23 cellular contexts compared by ENCODE assay signal in genomic region chrX:153365670-153366069, GRCh38. TPM values are rescaled to one million over a fixed set of nuclear protein-coding genes. Genes with fewer than 3 reads are reported as not detected.
A peak's percentile ranks its signal among the peaks of the same experiment; 100 is the strongest.
DNase-seq lines count a peak whose midpoint lies in the region; ATAC-seq, FAIRE-seq and TF ChIP-seq lines count a peak whose summit lies in the region.
"Had no signal": no experiment of that assay in that cellular context is flagged by ENCODE, and none has a peak within 500 bp of the region (broad histone marks: within the 10 kb centered on the region; RNA-seq: fewer than 3 reads in every experiment).

No MANE protein-coding gene starts in this region.

- FAIRE-seq in GM19239 (lab: Jason Lieb, UNC), result peak; percentile 11
- FAIRE-seq: HepG2 had no signal

- H3K9me3 Mint-ChIP-seq in activated CD8-positive, alpha-beta memory T cell treated with anti-CD3 and anti-CD28 coated beads, Interleukin-2, amount 10 ng/mL, durations not matched to agents 7 days and 5 days (ENCODE audit: low read depth), result no peaks in the 10 kb centered on the region
- H3K9me3 Mint-ChIP-seq in stimulated activated effector memory CD8-positive, alpha-beta T cell treated with anti-CD3 and anti-CD28 coated beads, Interleukin-12 subunit alpha, Interleukin-12 subunit beta, amount 100 ng/mL, for 72 hours, result no peaks in the 10 kb centered on the region
- H3K9me3 Mint-ChIP-seq in GM23338, result no peaks in the 10 kb centered on the region
- H3K9me3 Mint-ChIP-seq: CD4-positive, alpha-beta T cell; T-helper 1 cell treated with Interleukin-12 subunit alpha and Interleukin-12 subunit beta and Interleukin-4 antibody, amounts not matched to agents 30 μg/mL and 1 μg/mL, for 36 hours had no signal

- no peaks in the 10 kb centered on the region for H3K9me2 ChIP-seq in GM23338 (ENCODE audit: insufficient read depth)

- no peak overlapping the region for H3K4me3 Mint-ChIP-seq in activated CD8-positive, alpha-beta memory T cell treated with anti-CD3 and anti-CD28 coated beads, Interleukin-2, amount 10 ng/mL, durations not matched to agents 7 days and 5 days
- no peak overlapping the region for H3K4me3 Mint-ChIP-seq in stimulated activated effector memory CD8-positive, alpha-beta T cell treated with anti-CD3 and anti-CD28 coated beads, Interleukin-12 subunit alpha, Interleukin-12 subunit beta, amount 100 ng/mL, for 72 hours
- H3K4me3 Mint-ChIP-seq in GM23338, result no peak overlapping the region
- H3K4me3 Mint-ChIP-seq: CD4-positive, alpha-beta T cell; H9; T-helper 1 cell treated with Interleukin-12 subunit alpha and Interleukin-12 subunit beta and Interleukin-4 antibody, amounts not matched to agents 30 μg/mL and 1 μg/mL, for 36 hours had no signal

- H3K36me3 Mint-ChIP-seq in activated CD8-positive, alpha-beta memory T cell treated with anti-CD3 and anti-CD28 coated beads, Interleukin-2, amount 10 ng/mL, durations not matched to agents 7 days and 5 days, result peaks cover 4% of the 10 kb centered on the region
- no peaks in the 10 kb centered on the region for H3K36me3 Mint-ChIP-seq in stimulated activated effector memory CD8-positive, alpha-beta T cell treated with anti-CD3 and anti-CD28 coated beads, Interleukin-12 subunit alpha, Interleukin-12 subunit beta, amount 100 ng/mL, for 72 hours
- no peaks in the 10 kb centered on the region for H3K36me3 Mint-ChIP-seq in GM23338 (ENCODE audit: low read depth)

- CTCF ChIA-PET in activated CD8-positive, alpha-beta memory T cell treated with anti-CD3 and anti-CD28 coated beads, Interleukin-2, amount 10 ng/mL, durations not matched to agents 7 days and 5 days (lab: Charles Lee), result no interaction called here

- H3K27me3 Mint-ChIP-seq in activated CD8-positive, alpha-beta memory T cell treated with anti-CD3 and anti-CD28 coated beads, Interleukin-2, amount 10 ng/mL, durations not matched to agents 7 days and 5 days, result peaks cover 3% of the 10 kb centered on the region
- H3K27me3 Mint-ChIP-seq in GM23338 (ENCODE audit: insufficient read depth, low read depth, poor library complexity), result no peaks in the 10 kb centered on the region
- H3K27me3 Mint-ChIP-seq: CD4-positive, alpha-beta T cell had no signal

- H3K79me2 ChIP-seq in GM23338 (replicated peaks; ENCODE audit: insufficient read depth), result no peaks in the 10 kb centered on the region

- no peak overlapping the region for H3K4me3 ChIP-seq in GM23338
- H3K4me3 ChIP-seq: Peyer's patch, SJSA1 had no signal

- H3K4me2 ChIP-seq in GM23338, result no peak overlapping the region

- H3K27ac ChIP-seq in GM23338 (ENCODE audit: low read depth), result no peak overlapping the region
- H3K27ac ChIP-seq: Peyer's patch, SJSA1 had no signal

- peaks cover 10% of the 10 kb centered on the region for H3K4me1 Mint-ChIP-seq in activated CD8-positive, alpha-beta memory T cell treated with anti-CD3 and anti-CD28 coated beads, Interleukin-2, amount 10 ng/mL, durations not matched to agents 7 days and 5 days
- peaks cover 4% of the 10 kb centered on the region for H3K4me1 Mint-ChIP-seq in stimulated activated effector memory CD8-positive, alpha-beta T cell treated with anti-CD3 and anti-CD28 coated beads, Interleukin-12 subunit alpha, Interleukin-12 subunit beta, amount 100 ng/mL, for 72 hours
- no peaks in the 10 kb centered on the region for H3K4me1 Mint-ChIP-seq in GM23338
- H3K4me1 Mint-ChIP-seq: H9 had no signal

- TF ChIP-seq CTCF in GM23338 (conservative IDR thresholded peaks at IDR 0.05; ENCODE audit: low read depth in 2 of 2), result no peak

- H3K27ac Mint-ChIP-seq in activated CD8-positive, alpha-beta memory T cell treated with anti-CD3 and anti-CD28 coated beads, Interleukin-2, amount 10 ng/mL, durations not matched to agents 7 days and 5 days, result no peak overlapping the region
- no peak overlapping the region for H3K27ac Mint-ChIP-seq in stimulated activated effector memory CD8-positive, alpha-beta T cell treated with anti-CD3 and anti-CD28 coated beads, Interleukin-12 subunit alpha, Interleukin-12 subunit beta, amount 100 ng/mL, for 72 hours
- H3K27ac Mint-ChIP-seq in GM23338, result no peak overlapping the region
- H3K27ac Mint-ChIP-seq: CD4-positive, alpha-beta T cell; H9; T-helper 1 cell treated with Interleukin-12 subunit alpha and Interleukin-12 subunit beta and Interleukin-4 antibody, amounts not matched to agents 30 μg/mL and 1 μg/mL, for 36 hours had no signal

- H2AFZ ChIP-seq in GM23338, result no peak overlapping the region

- H3K27me3 ChIP-seq in GM23338 (ENCODE audit: insufficient read depth), result no peaks in the 10 kb centered on the region
- H3K27me3 ChIP-seq: Peyer's patch, SJSA1 had no signal

- no peak for DNase-seq in activated CD8-positive, alpha-beta memory T cell treated with anti-CD3 and anti-CD28 coated beads, Interleukin-2, amount 10 ng/mL, durations not matched to agents 7 days and 5 days
- no peak for DNase-seq in activated CD8-positive, alpha-beta memory T cell treated with anti-CD3 and anti-CD28 coated beads, Interleukin-2, amount 50 U/mL, for 48 hours
- no peak for DNase-seq in GM19239 (ENCODE audit: insufficient read length, low spot score)
- no peak for DNase-seq in stimulated activated effector memory CD8-positive, alpha-beta T cell treated with anti-CD3 and anti-CD28 coated beads, Interleukin-12 subunit alpha, Interleukin-12 subunit beta, amount 100 ng/mL, for 72 hours (ENCODE audit: low spot score in 2 of 2)
- no peak for DNase-seq in GM23338 (ENCODE audit: low spot score)
- no peak for DNase-seq in NCI-H1694 treated with DMSO at 0.1 percent for 48 hours (lab: John Stamatoyannopoulos, UW)
- DNase-seq: 8988T; CD4-positive, alpha-beta T cell; DMS53; EL; H9; KBM-7; NCI-H1105 treated with DMSO at 0.1 percent for 48 hours; NCI-H1694; NK-92 treated with Interleukin-12 subunit alpha and Interleukin-12 subunit beta, amount 100 ng/mL, for 24 hours; Peyer's patch had no signal

- H3K36me3 ChIP-seq in GM23338 (ENCODE audit: insufficient read depth), result no peaks in the 10 kb centered on the region
- H3K36me3 ChIP-seq: Peyer's patch, SJSA1 had no signal

- ATAC-seq in activated CD8-positive, alpha-beta memory T cell treated with anti-CD3 and anti-CD28 coated beads, Interleukin-2, amount 10 ng/mL, durations not matched to agents 7 days and 5 days, result peak; percentile 20
- ATAC-seq in HG03108 (IDR thresholded peaks at IDR 0.05; ENCODE audit: unreplicated experiment) (peak; percentile 56), GM23338 (no peak), GM19324 (IDR thresholded peaks at IDR 0.05; ENCODE audit: low FRiP score, unreplicated experiment) (no peak)
- peak; percentile 40 for ATAC-seq in stimulated activated effector memory CD8-positive, alpha-beta T cell treated with anti-CD3 and anti-CD28 coated beads, Interleukin-12 subunit alpha, Interleukin-12 subunit beta, amount 100 ng/mL, for 72 hours
- ATAC-seq: HepG2 had no signal

- H3F3A ChIP-seq in GM23338 (replicated peaks; ENCODE audit: low read depth), result no peaks in the 10 kb centered on the region

- no peaks in the 10 kb centered on the region for H3K4me1 ChIP-seq in GM23338 (ENCODE audit: insufficient read depth)
- H3K4me1 ChIP-seq: Peyer's patch, SJSA1 had no signal

- no peaks in the 10 kb centered on the region for H4K20me1 ChIP-seq in GM23338 (replicated peaks; ENCODE audit: insufficient read depth)

TF ChIP-seq in GM23338, 12 proteins besides CTCF, POLR2A, EP300 and RAD21 (continues in another document):
- TF ChIP-seq ZNF114 (CRISPR knock-in tag; IDR thresholded peaks at IDR 0.05), result no peak
- TF ChIP-seq ZNF331 (CRISPR knock-in tag; IDR thresholded peaks at IDR 0.05; ENCODE audit: low read depth), result no peak
- no peak for TF ChIP-seq CREB1 (CRISPR knock-in tag; IDR thresholded peaks at IDR 0.05; ENCODE audit: low read depth)

RNA-seq across cellular contexts. Expression of gene ZNF275, which starts 31.7 kb away (rescaled TPM):
- total RNA-seq in activated CD8-positive, alpha-beta memory T cell treated with anti-CD3 and anti-CD28 coated beads, Interleukin-2, amount 10 ng/mL, durations not matched to agents 7 days and 5 days, result 10 to 100 TPM; 11.8 to 11.9 TPM
- 12.3 and 13.0 TPM in 2 replicates for total RNA-seq in GM23338 (2014; rRNA removed; shearing (Covaris generic))
- polyA plus RNA-seq in GM23338 (2016; fragmentation: Nextera tagmentation; extraction: Ambion mirVana), result 3.2 TPM in 2 replicates

RNA-seq across cellular contexts. Expression of gene PNMA6E, which starts 35.5 kb away (rescaled TPM):
- total RNA-seq in activated CD8-positive, alpha-beta memory T cell treated with anti-CD3 and anti-CD28 coated beads, Interleukin-2, amount 10 ng/mL, durations not matched to agents 7 days and 5 days, result not detected
- total RNA-seq in GM23338 (2014; rRNA removed; shearing (Covaris generic)), result not detected in 2 replicates
- polyA plus RNA-seq in GM23338 (2016; fragmentation: Nextera tagmentation; extraction: Ambion mirVana), result not detected in 2 replicates
- total RNA-seq: CD4-positive, alpha-beta T cell; H9; HepG2; NCI-H460; Peyer's patch; SJSA1 had no signal
- polyA plus RNA-seq: BJ, HepG2 had no signal

RNA-seq across cellular contexts. Expression of gene PNMA6F, which starts 44.1 kb away (rescaled TPM):
- not detected for total RNA-seq in activated CD8-positive, alpha-beta memory T cell treated with anti-CD3 and anti-CD28 coated beads, Interleukin-2, amount 10 ng/mL, durations not matched to agents 7 days and 5 days
- 0.78 and 0.83 TPM in 2 replicates for total RNA-seq in GM23338 (2014; rRNA removed; shearing (Covaris generic))
- polyA plus RNA-seq in GM23338 (2016; fragmentation: Nextera tagmentation; extraction: Ambion mirVana), result 0.06 and 0.09 TPM in 2 replicates
- total RNA-seq: CD4-positive, alpha-beta T cell; H9; HepG2; NCI-H460; Peyer's patch; SJSA1 had no signal
- polyA plus RNA-seq: BJ, HepG2 had no signal

RNA-seq across cellular contexts. Expression of gene ZFP92, which starts 45.6 kb away (rescaled TPM):
- total RNA-seq in activated CD8-positive, alpha-beta memory T cell treated with anti-CD3 and anti-CD28 coated beads, Interleukin-2, amount 10 ng/mL, durations not matched to agents 7 days and 5 days, result 1 to 10 TPM; 1.7 to 2.2 TPM
- total RNA-seq in GM23338 (2014; rRNA removed; shearing (Covaris generic)), result 0.27 and 0.52 TPM in 2 replicates
- polyA plus RNA-seq in GM23338 (2016; fragmentation: Nextera tagmentation; extraction: Ambion mirVana), result 0.05 TPM in 2 replicates
- total RNA-seq: SJSA1 had no signal
- polyA plus RNA-seq: HepG2 had no signal

Comparison
In these comparisons a context has a peak if more than half of its experiments do, and no peak if none do; other contexts are left out.
1. ATAC-seq: peak in activated CD8-positive, alpha-beta memory T cell treated with anti-CD3 and anti-CD28 coated beads, Interleukin-2, amount 10 ng/mL, durations not matched to agents 7 days and 5 days (single experiment), HG03108 (single experiment) and stimulated activated effector memory CD8-positive, alpha-beta T cell treated with anti-CD3 and anti-CD28 coated beads, Interleukin-12 subunit alpha, Interleukin-12 subunit beta, amount 100 ng/mL, for 72 hours (single experiment); none in GM23338 (single experiment) and GM19324 (single experiment).